13 cellular contexts compared by ENCODE assay signal in the genomic region with DNA sequence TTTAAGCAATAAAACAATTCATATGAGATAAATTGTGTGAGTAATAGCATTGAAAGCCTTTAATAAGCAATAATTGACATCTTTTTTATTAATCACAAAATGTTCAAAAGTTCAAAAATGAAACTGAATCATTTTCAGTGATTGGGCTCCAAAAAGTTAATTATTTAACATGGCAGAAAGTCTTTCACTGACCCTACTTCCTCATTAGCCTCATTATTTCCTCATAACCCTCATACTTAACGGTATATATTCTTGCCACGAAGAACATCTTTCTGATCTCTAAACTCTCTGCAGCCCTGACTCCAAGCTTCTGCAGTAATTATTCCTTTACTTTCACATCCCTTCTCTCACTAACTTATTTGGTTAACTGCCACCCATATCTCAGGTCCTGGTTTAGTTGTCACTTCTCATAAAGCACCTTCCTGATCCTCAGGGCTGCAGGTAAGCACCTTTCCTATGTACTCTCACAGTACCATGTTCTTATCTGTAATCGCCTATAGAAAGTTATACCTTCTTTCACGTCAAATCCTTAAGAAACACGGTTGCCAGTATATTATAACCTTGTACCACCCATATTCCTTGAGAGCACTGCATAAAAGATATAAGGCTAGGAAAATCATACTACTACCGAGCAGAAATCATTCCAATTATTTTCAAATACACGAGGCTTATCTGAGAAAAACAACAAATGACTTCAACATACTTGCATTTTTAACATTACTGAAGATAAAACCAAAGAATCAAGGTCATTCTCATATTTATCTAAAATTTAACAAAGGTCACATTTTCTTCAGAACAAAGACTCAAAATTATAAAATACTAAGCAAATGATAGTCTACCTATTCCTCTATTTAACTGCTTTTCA.
A peak's percentile ranks its signal among the peaks of the same experiment; 100 is the strongest.
DNase-seq lines count a peak whose midpoint lies in the region; ATAC-seq and TF ChIP-seq lines count a peak whose summit lies in the region.
"Had no signal": no experiment of that assay in that cellular context is flagged by ENCODE, and none has a peak within 500 bp of the region (broad histone marks: within the 10 kb centered on the region; RNA-seq: fewer than 3 reads in every experiment).

No MANE protein-coding gene starts in this region.

- no peaks in the 10 kb centered on the region for H3K36me3 ChIP-seq in vagina
- H3K36me3 ChIP-seq: BLaER1 had no signal

- no peaks in the 10 kb centered on the region for H3K9me3 ChIP-seq in vagina
- H3K9me3 ChIP-seq: BLaER1 had no signal

- no peak for TF ChIP-seq CTCF in fibroblast of the aortic adventitia (IDR thresholded peaks at IDR 0.05; ENCODE audit: insufficient read depth, low read length)
- TF ChIP-seq CTCF in vagina (IDR thresholded peaks at IDR 0.05), result no peak

- intact Hi-C loops in vagina (cut with DNase I), result no loop called here

- peaks cover 25% of the 10 kb centered on the region for H3K4me1 ChIP-seq in vagina

- ATAC-seq in GM18505 (IDR thresholded peaks at IDR 0.05; ENCODE audit: unreplicated experiment) (peak; percentile 48), GM21786 (IDR thresholded peaks at IDR 0.05; ENCODE audit: unreplicated experiment) (peak; percentile 65), GM18858 (IDR thresholded peaks at IDR 0.05; ENCODE audit: unreplicated experiment) (no peak), HG03045 (IDR thresholded peaks at IDR 0.05; ENCODE audit: unreplicated experiment) (no peak)
- ATAC-seq: activated CD8-positive, alpha-beta T cell treated with anti-CD3 and anti-CD28 coated beads, Interleukin-2, amount 10 ng/mL, durations not matched to agents 7 days and 5 days had no signal

- peak; percentile 41 to 52 for DNase-seq in Kasumi-1 (lab: John Stamatoyannopoulos, UW)
- DNase-seq in fibroblast of the aortic adventitia (ENCODE audit: low read depth), result peak; percentile 44
- DNase-seq in activated gamma-delta T cell treated with Interleukin-2 at 50 U/mL for 16 hours, result no peak
- no peak for DNase-seq in vagina (ENCODE audit: extremely low spot score in 2 of 2)
- DNase-seq: activated CD8-positive, alpha-beta T cell treated with anti-CD3 and anti-CD28 coated beads, Interleukin-2, amount 10 ng/mL, durations not matched to agents 7 days and 5 days; NCI-H187; NK-92 treated with Interleukin-12 subunit alpha and Interleukin-12 subunit beta, amount 100 ng/mL, for 24 hours had no signal

- H3K4me3 ChIP-seq in fibroblast of the aortic adventitia (ENCODE audit: low read depth, low read length) (no peak overlapping the region), vagina (no peak overlapping the region)
- H3K4me3 ChIP-seq: BLaER1, coronary artery had no signal

- H3K27ac ChIP-seq in vagina, result no peak overlapping the region
- H3K27ac ChIP-seq: BLaER1, coronary artery had no signal

- no peaks in the 10 kb centered on the region for H3K27me3 ChIP-seq in vagina
- H3K27me3 ChIP-seq: BLaER1 had no signal

- TF ChIP-seq POLR2A in GM18505 (IDR thresholded peaks at IDR 0.05; ENCODE audit: borderline replicate concordance, extremely low read depth, insufficient read depth, insufficient read length) (no peak), vagina (IDR thresholded peaks at IDR 0.05) (no peak)

Comparison
In these comparisons a context has a peak if more than half of its experiments do, and no peak if none do; other contexts are left out.
1. ATAC-seq: peak in GM18505 (single experiment) and GM21786 (single experiment); none in GM18858 (single experiment) and HG03045 (single experiment).
2. DNase-seq: peak in Kasumi-1 (2 of 2) and fibroblast of the aortic adventitia (single experiment); none in activated gamma-delta T cell treated with Interleukin-2 at 50 U/mL for 16 hours (single experiment) and vagina (0 of 2).